Comparison of ENCODE assay signal across 8 cellular contexts in genomic region chr2:238970553-238971081, GRCh38.
DNase-seq lines count a peak whose midpoint lies in the region; ATAC-seq, FAIRE-seq and TF ChIP-seq lines count a peak whose summit lies in the region.

No MANE protein-coding gene starts in this region.

- intact Hi-C loops in pancreas (cut with DNase I): no loop called here

- H3K27ac ChIP-seq in HEK293 (ENCODE audit: extremely low read depth, low read depth, low read length) (no peak overlapping the region), gastroesophageal sphincter (no peak overlapping the region), pancreas (no peak overlapping the region)

- no peaks in the 10 kb centered on the region for H3K36me3 ChIP-seq in HEK293 (ENCODE audit: control insufficient read depth in 2 of 2, insufficient read depth in 1 of 2, low read length in 2 of 2)
- H3K36me3 ChIP-seq in gastroesophageal sphincter: no peaks in the 10 kb centered on the region
- H3K36me3 ChIP-seq in pancreas: no peaks in the 10 kb centered on the region

- no peak for TF ChIP-seq POLR2A in gastroesophageal sphincter (IDR thresholded peaks at IDR 0.05)

- CTCF ChIA-PET in HEK293 (lab: Yijun Ruan, JAX): interaction anchor here (0.6 to 1.0 kb wide), 4 partner anchors 12 to 663 kb away, joined by 3 to 4 read pairs (median 4); no protein-coding TSS in a partner anchor

- TF ChIP-seq CTCF in HEK293 (tag by site-specific recombination; IDR thresholded peaks at IDR 0.05) (peak; percentile 87), gastroesophageal sphincter (IDR thresholded peaks at IDR 0.05) (peak in 3 of 4 experiments; percentile 84 to 99 (median 94)), pancreas (IDR thresholded peaks at IDR 0.05) (peak; percentile 98 to 99 (median 99))

- ATAC-seq in gastroesophageal sphincter (peak; percentile 64), pancreas (peak; percentile 77 to 96 (median 92)), GM19023 (IDR thresholded peaks at IDR 0.05; ENCODE audit: unreplicated experiment) (no peak)

- no peaks in the 10 kb centered on the region for H3K4me1 ChIP-seq in HEK293 (ENCODE audit: control insufficient read depth, insufficient read depth, low read length)
- H3K4me1 ChIP-seq in gastroesophageal sphincter: peaks cover 0 to 32% (median 5%) of the 10 kb centered on the region in 3 donors
- H3K4me1 ChIP-seq in pancreas: no peaks in the 10 kb centered on the region

- H3K27me3 ChIP-seq in gastroesophageal sphincter: peaks cover 19% of the 10 kb centered on the region
- H3K27me3 ChIP-seq in pancreas: no peaks in the 10 kb centered on the region

- H3K9me3 ChIP-seq in HEK293 (ENCODE audit: control insufficient read depth, insufficient read depth, low read depth, low read length) (no peaks in the 10 kb centered on the region), gastroesophageal sphincter (peaks cover 0 to 6% (median 0%) of the 10 kb centered on the region in 3 donors), pancreas (no peaks in the 10 kb centered on the region)

- DNase-seq in ELF-1 (ENCODE audit: low read depth, low spot score) (peak; percentile 85), NOMO-1 treated with DMSO at 0.1 percent for 48 hours (lab: John Stamatoyannopoulos, UW; ENCODE audit: unreplicated experiment) (peak; percentile 11), pancreas (peak in 5 of 6 donors; percentile 34 to 84 (median 70)), putamen (ENCODE audit: low spot score) (no peak)
- DNase-seq in activated T-cell treated with anti-CD3 and anti-CD28 coated beads, Interleukin-2, amount 50 U/mL, for 48 hours: peak; percentile 61 to 66

- H3K4me3 ChIP-seq in HEK293 (ENCODE audit: low read depth, low read length) (no peak overlapping the region), gastroesophageal sphincter (no peak overlapping the region), pancreas (no peak overlapping the region)

- no CpG with 5 or more reads among the region's 9 CpGs for WGBS in gastroesophageal sphincter (ENCODE audit: low coverage in 1 of 2), 2 donors
- 29% methylated on average over 9 of the region's 9 CpGs for WGBS in pancreas, 2 donors

- POLR2A ChIA-PET in HEK293 (lab: Yijun Ruan, JAX): no interaction called here

- FAIRE-seq in pancreas (lab: Jason Lieb, UNC): no peak

- TF ChIP-seq EP300 in gastroesophageal sphincter (IDR thresholded peaks at IDR 0.05): no peak

TF ChIP-seq in HEK293, 187 proteins besides CTCF, POLR2A, EP300 and RAD21:
- TF ChIP-seq ZNF513 (tag by site-specific recombination; IDR thresholded peaks at IDR 0.05) (no peak), ZNF654 (tag by site-specific recombination; IDR thresholded peaks at IDR 0.05; ENCODE audit: low read depth) (peak; percentile 59)
